In the genomic region with DNA sequence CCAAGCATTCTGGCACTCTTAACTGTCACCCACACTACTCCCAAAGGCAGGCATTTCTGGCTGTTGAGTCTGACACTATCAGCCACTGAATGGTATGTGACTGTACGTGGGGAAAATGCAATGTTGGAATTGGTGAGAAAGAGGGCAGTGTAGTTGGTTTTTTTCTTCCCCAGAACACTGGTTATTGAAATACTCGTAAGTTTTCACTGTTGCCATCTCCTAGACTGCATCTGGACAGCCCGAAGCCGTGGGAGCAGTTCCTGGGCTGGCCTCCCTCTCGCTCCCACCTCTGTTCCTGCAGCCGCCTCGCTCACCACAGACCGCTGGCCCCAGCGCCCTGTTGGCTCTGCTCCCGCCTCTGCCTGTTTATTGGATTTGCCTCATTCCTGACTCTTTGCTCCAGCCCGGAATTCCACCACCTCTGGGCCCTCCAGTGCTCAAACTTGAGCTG, we compare ENCODE assay signal across 12 cellular contexts. TPM values are rescaled to one million over a fixed set of nuclear protein-coding genes. Genes with fewer than 3 reads are reported as not detected.
A peak's percentile ranks its signal among the peaks of the same experiment; 100 is the strongest.
DNase-seq lines count a peak whose midpoint lies in the region; ATAC-seq, FAIRE-seq and TF ChIP-seq lines count a peak whose summit lies in the region.
"Had no signal": no experiment of that assay in that cellular context is flagged by ENCODE, and none has a peak within 500 bp of the region (broad histone marks: within the 10 kb centered on the region; RNA-seq: fewer than 3 reads in every experiment).

No MANE protein-coding gene starts in this region.

- H3K27me3 ChIP-seq in BE2C: peaks cover 6% of the 10 kb centered on the region
- H3K27me3 ChIP-seq in right atrium auricular region: no peaks in the 10 kb centered on the region
- H3K27me3 ChIP-seq in A673 (replicated peaks; ENCODE audit: insufficient read depth, low read depth, low read length, poor library complexity): peaks cover 74% of the 10 kb centered on the region

- no peak for FAIRE-seq in GM12891 (lab: Jason Lieb, UNC)

- H3K4me1 ChIP-seq in BE2C: no peaks in the 10 kb centered on the region
- H3K4me1 ChIP-seq in right atrium auricular region: peaks cover 0 to 53% of the 10 kb centered on the region in 2 donors
- no peaks in the 10 kb centered on the region for H3K4me1 ChIP-seq in A673 (ENCODE audit: insufficient read depth, low read length, poor library complexity, severe bottlenecking)

- intact Hi-C loops in posterior vena cava (cut with DNase I) (no loop called here), A673 (cut with micrococcal nuclease; ENCODE audit: unreplicated experiment) (no loop called here)

- POLR2A ChIA-PET in A673 (lab: Charles Lee; ENCODE audit: low non-redundant PET): no interaction called here

- no peak overlapping the region for H3K4me3 ChIP-seq in BE2C (ENCODE audit: low read depth, low read length)
- H3K4me3 ChIP-seq in right atrium auricular region: peak overlapping the region in 1 of 2 donors; percentile 7
- H3K4me3 ChIP-seq in A673 (ENCODE audit: low read depth, low read length, poor library complexity, severe bottlenecking): no peak overlapping the region

- H3K9me3 ChIP-seq in BE2C (no peaks in the 10 kb centered on the region), right atrium auricular region (no peaks in the 10 kb centered on the region), A673 (ENCODE audit: low read depth, low read length, poor library complexity, severe bottlenecking) (no peaks in the 10 kb centered on the region)

- H3K36me3 ChIP-seq in BE2C: no peaks in the 10 kb centered on the region
- no peaks in the 10 kb centered on the region for H3K36me3 ChIP-seq in right atrium auricular region
- H3K36me3 ChIP-seq in A673 (ENCODE audit: insufficient read depth, low read length, poor library complexity, severe bottlenecking): no peaks in the 10 kb centered on the region

- no peak for TF ChIP-seq POLR2A in GM12891 (IDR thresholded peaks at IDR 0.05; ENCODE audit: low read depth, low read length)

- DNase-seq in BE2C (peak; percentile 7), amniotic epithelial cell (ENCODE audit: low read depth) (peak; percentile 64), right atrium auricular region (ENCODE audit: low spot score) (peak; percentile 76), posterior vena cava (ENCODE audit: low spot score) (peak; percentile 85), NCI-H1092 treated with DMSO at 0.1 percent for 48 hours (lab: John Stamatoyannopoulos, UW) (no peak), GM12891 (ENCODE audit: insufficient read length, low spot score) (no peak), A673 (ENCODE audit: low spot score) (no peak)
- DNase-seq: activated effector memory CD4-positive, alpha-beta T cell treated with anti-CD3 and anti-CD28 coated beads, Interleukin-2, amount 50 U/mL, for 16 hours; NCI-H2171 treated with DMSO at 0.1 percent for 48 hours had no signal

- BruUV-seq in A673 (replicated peaks; lab: Mats Ljungman, UMichigan): no TSS peak

- CTCF ChIA-PET in A673 (lab: Charles Lee): no interaction called here

- TF ChIP-seq CTCF in BE2C (IDR thresholded peaks at IDR 0.05; ENCODE audit: low read depth, low read length) (no peak), right atrium auricular region (IDR thresholded peaks at IDR 0.05) (peak in 1 of 2 donors; percentile 40), A673 (conservative IDR thresholded peaks at IDR 0.05; ENCODE audit: low read depth, low read length) (no peak)

- no peak for ATAC-seq in GM21717 (IDR thresholded peaks at IDR 0.05; ENCODE audit: unreplicated experiment)

- H3K27ac ChIP-seq in right atrium auricular region: peak overlapping the region; percentile 62 to 86
- H3K27ac ChIP-seq in A673 (ENCODE audit: low read depth, low read length, poor library complexity, severe bottlenecking): no peak overlapping the region
- H3K27ac ChIP-seq: C4-2B, epithelial cell of prostate had no signal

TF ChIP-seq in GM12891, 5 proteins besides CTCF, POLR2A, EP300 and RAD21:
- TF ChIP-seq SPI1 (IDR thresholded peaks at IDR 0.05; ENCODE audit: low read depth, low read length) (no peak), POLR2AphosphoS5 (IDR thresholded peaks at IDR 0.05; ENCODE audit: low read depth, low read length) (no peak)

RNA-seq across cellular contexts. Expression of gene PLCE1, which starts 5.7 kb away (rescaled TPM):
- polyA plus RNA-seq in BE2C (2012; ENCODE audit: insufficient read depth, insufficient read length, low read depth): 1.7 TPM
- 10 to 100 TPM; 22.5 to 28.1 TPM for total RNA-seq in right atrium auricular region
- 1 to 10 TPM; 2.5 to 4.9 TPM for total RNA-seq in posterior vena cava
- 0.23 TPM for polyA plus RNA-seq in GM12891 (2012; ENCODE audit: low read depth, missing spikeins)
- total RNA-seq in A673 (2021): 0.26 and 0.31 TPM in 2 replicates

Comparison
In these comparisons a context has a peak if more than half of its experiments do, and no peak if none do; other contexts are left out.
1. DNase-seq: peak in BE2C (single experiment), amniotic epithelial cell (single experiment), right atrium auricular region (single experiment) and posterior vena cava (single experiment); none in NCI-H1092 treated with DMSO at 0.1 percent for 48 hours (single experiment), GM12891 (single experiment) and A673 (single experiment).